ENCODE assay signal across 1 cellular context in genomic region chr13:30846844-30847243, GRCh38.
TF ChIP-seq lines count a peak whose summit lies in the region.

No MANE protein-coding gene starts in this region.

TF ChIP-seq in HepG2, 621 proteins besides CTCF, POLR2A, EP300 and RAD21 (continued from another document and continues in another):
- TF ChIP-seq PATZ1 (CRISPR knock-in tag; IDR thresholded peaks at IDR 0.05) = peak; percentile 41; the same call in 1 of the 2 replicates
- no peak for TF ChIP-seq ZNF557 (CRISPR knock-in tag; IDR thresholded peaks at IDR 0.05)
- TF ChIP-seq ZNF816 (CRISPR knock-in tag; IDR thresholded peaks at IDR 0.05; ENCODE audit: borderline replicate concordance) = no peak
- no peak for TF ChIP-seq KDM5A (IDR thresholded peaks at IDR 0.05; ENCODE audit: borderline replicate concordance, low read length)
- no peak for TF ChIP-seq FOXC1 (CRISPR knock-in tag; IDR thresholded peaks at IDR 0.05; ENCODE audit: borderline replicate concordance)
- peak; percentile 83 for TF ChIP-seq CEBPG (CRISPR knock-in tag; IDR thresholded peaks at IDR 0.05)
- no peak for TF ChIP-seq CHD2 (IDR thresholded peaks at IDR 0.05; ENCODE audit: low read depth, low read length)
- no peak for TF ChIP-seq NFE2 (CRISPR knock-in tag; IDR thresholded peaks at IDR 0.05)
- no peak for TF ChIP-seq TBP (CRISPR knock-in tag; IDR thresholded peaks at IDR 0.05)
- TF ChIP-seq ZFP37 (CRISPR knock-in tag; IDR thresholded peaks at IDR 0.05; ENCODE audit: borderline replicate concordance) = no peak
- TF ChIP-seq ZNF609 (CRISPR knock-in tag; IDR thresholded peaks at IDR 0.05; ENCODE audit: borderline replicate concordance) = peak; percentile 47; the same call in 1 of the 2 replicates
- no peak for TF ChIP-seq CREB3 (CRISPR knock-in tag; IDR thresholded peaks at IDR 0.05)
- no peak for TF ChIP-seq ZMYM2 (CRISPR knock-in tag; IDR thresholded peaks at IDR 0.05)
- TF ChIP-seq IKZF5 (CRISPR knock-in tag; IDR thresholded peaks at IDR 0.05) = peak; percentile 20; the same call in 1 of the 2 replicates
- no peak; the same call in 1 of the 2 replicates for TF ChIP-seq ZBTB3 (CRISPR knock-in tag; IDR thresholded peaks at IDR 0.05; ENCODE audit: borderline replicate concordance, low read depth)
- no peak for TF ChIP-seq CCDC6 (CRISPR knock-in tag; IDR thresholded peaks at IDR 0.05)
- no peak for TF ChIP-seq KAT8 (CRISPR knock-in tag; IDR thresholded peaks at IDR 0.05)
- peak; percentile 45 to 57; a peak in 2 of 4 replicates for TF ChIP-seq NR2F1 (CRISPR knock-in tag; IDR thresholded peaks at IDR 0.05)
- peak; percentile 73 for TF ChIP-seq TEAD3 (CRISPR knock-in tag; optimal IDR thresholded peaks at IDR 0.05; ENCODE audit: borderline replicate concordance)
- 0 out of 2 replicates have a peak, but pooled peaks have one; percentile 25 for TF ChIP-seq KDM1A (CRISPR knock-in tag; IDR thresholded peaks at IDR 0.05)
- TF ChIP-seq ZNF614 (CRISPR knock-in tag; IDR thresholded peaks at IDR 0.05; ENCODE audit: borderline replicate concordance) = peak; percentile 54; the same call in 1 of the 2 replicates
- TF ChIP-seq SMC3 (IDR thresholded peaks at IDR 0.05; ENCODE audit: low read length) = no peak
- peak; percentile 28; the same call in 1 of the 2 replicates for TF ChIP-seq HOXA3 (CRISPR knock-in tag; IDR thresholded peaks at IDR 0.05)
- TF ChIP-seq GATAD2A (CRISPR knock-in tag; IDR thresholded peaks at IDR 0.05) = peak; percentile 44; the same call in 1 of the 2 replicates
- TF ChIP-seq BHLHE40 (IDR thresholded peaks at IDR 0.05; ENCODE audit: low read length) = no peak
- no peak for TF ChIP-seq LCORL (IDR thresholded peaks at IDR 0.05)
- peak; percentile 82 for TF ChIP-seq LCORL (CRISPR knock-in tag; IDR thresholded peaks at IDR 0.05)
- TF ChIP-seq ZFX (CRISPR knock-in tag; IDR thresholded peaks at IDR 0.05; ENCODE audit: low read depth) = peak; percentile 13; the same call in 1 of the 2 replicates
- no peak for TF ChIP-seq PRDM15 (CRISPR knock-in tag; IDR thresholded peaks at IDR 0.05)
- no peak for TF ChIP-seq FOXP1 (IDR thresholded peaks at IDR 0.05)
- peak; percentile 71; the same call in 1 of the 2 replicates for TF ChIP-seq FOXP1 (CRISPR knock-in tag; IDR thresholded peaks at IDR 0.05)
- peak; percentile 68; the same call in 1 of the 2 replicates for TF ChIP-seq ZNF280D (CRISPR knock-in tag; IDR thresholded peaks at IDR 0.05)
- TF ChIP-seq ZNF768 (CRISPR knock-in tag; IDR thresholded peaks at IDR 0.05) = peak; percentile 89
- peak; percentile 72 for TF ChIP-seq FOXP4 (CRISPR knock-in tag; IDR thresholded peaks at IDR 0.05)
- peak; percentile 57 for TF ChIP-seq RARA (CRISPR knock-in tag; IDR thresholded peaks at IDR 0.05)
- TF ChIP-seq GATAD1 (CRISPR knock-in tag; IDR thresholded peaks at IDR 0.05) = peak; percentile 25; the same call in 1 of the 2 replicates
- TF ChIP-seq NR1H2 (CRISPR knock-in tag; IDR thresholded peaks at IDR 0.05; ENCODE audit: borderline replicate concordance, low read depth) = no peak
- TF ChIP-seq THAP11 (CRISPR knock-in tag; IDR thresholded peaks at IDR 0.05) = no peak
- TF ChIP-seq CENPX (CRISPR knock-in tag; IDR thresholded peaks at IDR 0.05) = no peak
- no peak for TF ChIP-seq SOX13 (IDR thresholded peaks at IDR 0.05)
- TF ChIP-seq SOX13 (CRISPR knock-in tag; conservative IDR thresholded peaks at IDR 0.05 in 1 of 2, IDR thresholded peaks at IDR 0.05 in 1 of 2) = peak in 1 of 2 experiments; percentile 63; a peak in 2 of 4 replicates
- no peak for TF ChIP-seq ARNT (IDR thresholded peaks at IDR 0.05)
- TF ChIP-seq IRF2 (CRISPR knock-in tag; IDR thresholded peaks at IDR 0.05) = peak; percentile 56; the same call in 1 of the 2 replicates
- no peak for TF ChIP-seq SOX6 (IDR thresholded peaks at IDR 0.05)
- peak; percentile 24 for TF ChIP-seq SOX6 (CRISPR knock-in tag; IDR thresholded peaks at IDR 0.05)
- peak; percentile 77; the same call in 1 of the 2 replicates for TF ChIP-seq CEBPB (IDR thresholded peaks at IDR 0.05; ENCODE audit: borderline replicate concordance, low read depth, low read length)
- no peak for TF ChIP-seq KAT2B (IDR thresholded peaks at IDR 0.05; ENCODE audit: borderline replicate concordance, low read depth, low read length)
- peak; percentile 14; the same call in 1 of the 2 replicates for TF ChIP-seq RCOR2 (CRISPR knock-in tag; IDR thresholded peaks at IDR 0.05)
- TF ChIP-seq ISL2 (CRISPR knock-in tag; IDR thresholded peaks at IDR 0.05) = 0 out of 2 replicates have a peak, but pooled peaks have one; percentile 26
- no peak for TF ChIP-seq MIER3 (CRISPR knock-in tag; IDR thresholded peaks at IDR 0.05; ENCODE audit: borderline replicate concordance)
- TF ChIP-seq TCF7L2 (IDR thresholded peaks at IDR 0.05; ENCODE audit: low read depth, low read length) = no peak
- TF ChIP-seq ASH2L (IDR thresholded peaks at IDR 0.05; ENCODE audit: insufficient read length, low read depth, low read length) = no peak
- TF ChIP-seq ATF7 (IDR thresholded peaks at IDR 0.05) = no peak
- peak; percentile 65; the same call in 1 of the 2 replicates for TF ChIP-seq ATF7 (CRISPR knock-in tag; IDR thresholded peaks at IDR 0.05)
- TF ChIP-seq ZNF10 (CRISPR knock-in tag; IDR thresholded peaks at IDR 0.05; ENCODE audit: borderline replicate concordance, low read depth) = no peak
- TF ChIP-seq SMAD9 (CRISPR knock-in tag; IDR thresholded peaks at IDR 0.05) = no peak
